Comparison of ENCODE assay signal across 8 cellular contexts in the genomic region with DNA sequence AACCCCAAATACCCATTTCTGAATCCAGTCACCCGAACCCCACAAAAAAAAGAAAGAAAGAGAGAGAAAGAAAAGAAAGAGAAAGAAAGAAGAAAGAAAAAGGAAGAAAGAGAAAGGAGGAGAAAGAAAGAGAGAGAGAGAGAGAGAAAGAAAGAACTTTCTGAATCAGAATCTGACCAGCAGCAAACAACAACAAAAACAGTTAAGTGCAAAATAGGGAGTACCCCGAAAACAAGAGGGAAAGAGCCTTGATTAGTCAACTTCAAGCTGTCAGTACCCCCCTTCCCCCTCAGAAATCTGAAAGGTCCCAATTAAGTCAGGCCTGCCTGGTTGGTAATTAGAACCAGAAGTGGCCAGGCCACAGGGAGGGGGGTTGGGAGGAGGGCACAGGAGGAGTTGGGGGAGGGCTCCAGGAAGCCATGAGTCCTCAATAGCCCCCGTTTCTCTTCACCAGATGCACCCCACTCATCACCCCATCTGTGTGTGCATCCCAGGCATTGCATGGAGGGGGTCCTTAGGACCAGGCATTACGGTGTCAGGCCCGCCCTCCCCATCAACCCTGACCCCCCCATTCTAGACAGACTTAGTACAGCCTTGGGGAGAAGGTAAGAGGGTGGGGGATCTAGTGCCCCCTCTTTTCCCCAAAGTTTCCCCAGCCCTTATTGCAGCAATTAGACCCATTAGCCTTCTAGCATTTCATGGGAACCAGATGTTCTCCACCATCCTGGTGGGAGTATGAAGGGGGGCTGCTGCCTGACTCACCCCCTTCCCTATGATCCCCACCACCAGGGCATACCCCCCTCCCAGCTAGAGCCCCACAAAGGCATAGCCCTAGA. TPM values are rescaled to one million over a fixed set of nuclear protein-coding genes. Genes with fewer than 3 reads are reported as not detected.
DNase-seq lines count a peak whose midpoint lies in the region; ATAC-seq and TF ChIP-seq lines count a peak whose summit lies in the region.

No MANE protein-coding gene starts in this region.

- H3K4me3 ChIP-seq in AG09309 (ENCODE audit: control insufficient read depth, low read depth, low read length): peak overlapping the region; percentile 23
- H3K4me3 ChIP-seq in choroid plexus epithelial cell (ENCODE audit: low read depth, low read length): peak overlapping the region; percentile 42

- H3K9me3 ChIP-seq in KOPT-K1 (ENCODE audit: insufficient read depth, low read length, poor library complexity, severe bottlenecking): no peaks in the 10 kb centered on the region

- peak overlapping the region; percentile 62 for H3K27ac ChIP-seq in KOPT-K1 (ENCODE audit: low read depth, low read length, poor library complexity, severe bottlenecking)

- DNase-seq in AG09309 (ENCODE audit: low read depth) (no peak), choroid plexus epithelial cell (ENCODE audit: low read depth) (no peak), OCI-M2 (lab: John Stamatoyannopoulos, UW; ENCODE audit: unreplicated experiment) (no peak), HuH-7.5 (ENCODE audit: low spot score) (no peak)
- peak in 1 of 10 donors; percentile 37 for DNase-seq in naive thymus-derived CD8-positive, alpha-beta T cell

- peaks cover 0 to 3% (median 0%) of the 10 kb centered on the region in 3 donors for H3K36me3 Mint-ChIP-seq in naive thymus-derived CD8-positive, alpha-beta T cell

- H3K36me3 ChIP-seq in KOPT-K1 (ENCODE audit: insufficient read depth, low read length): no peaks in the 10 kb centered on the region

- peak overlapping the region; percentile 73 to 98 (median 80) for H3K4me3 Mint-ChIP-seq in naive thymus-derived CD8-positive, alpha-beta T cell

- no peak for ATAC-seq in naive thymus-derived CD8-positive, alpha-beta T cell
- ATAC-seq in GM18867 (IDR thresholded peaks at IDR 0.05; ENCODE audit: unreplicated experiment) (no peak), HG03378 (IDR thresholded peaks at IDR 0.05; ENCODE audit: unreplicated experiment) (no peak)

- peak overlapping the region; percentile 75 to 91 (median 88) for H3K27ac Mint-ChIP-seq in naive thymus-derived CD8-positive, alpha-beta T cell

- no peaks in the 10 kb centered on the region for H3K9me3 Mint-ChIP-seq in naive thymus-derived CD8-positive, alpha-beta T cell

- POLR2A ChIA-PET in naive thymus-derived CD8-positive, alpha-beta T cell (lab: Charles Lee): interaction anchor here (1.3 to 1.8 kb wide), 7 partner anchors 8 to 99 kb away, joined by 3 to 10 read pairs (median 7); partner anchors contain the start of gene AAAS

- no peaks in the 10 kb centered on the region for H3K27me3 Mint-ChIP-seq in naive thymus-derived CD8-positive, alpha-beta T cell

- TF ChIP-seq CTCF in AG09309 (IDR thresholded peaks at IDR 0.05; ENCODE audit: control insufficient read depth, insufficient read depth, low read depth, low read length, missing control alignments): no peak
- TF ChIP-seq CTCF in choroid plexus epithelial cell (conservative IDR thresholded peaks at IDR 0.05; ENCODE audit: low read depth, low read length): no peak

- peaks cover 53 to 76% (median 70%) of the 10 kb centered on the region in 4 donors for H3K4me1 Mint-ChIP-seq in naive thymus-derived CD8-positive, alpha-beta T cell

RNA-seq across cellular contexts. Expression of gene RARG, which starts 9.6 kb away (rescaled TPM):
- 10 to 100 TPM; 57.8 to 60.4 TPM for total RNA-seq in naive thymus-derived CD8-positive, alpha-beta T cell
- polyA plus RNA-seq in naive thymus-derived CD8-positive, alpha-beta T cell: 10 to 100 TPM in 1 of 3 donors, 1 to 10 TPM in 2; 1.6 to 12.7 (median 3.8) TPM

RNA-seq across cellular contexts. Expression of gene ITGB7, which starts 15.3 kb away (rescaled TPM):
- total RNA-seq in naive thymus-derived CD8-positive, alpha-beta T cell: 100 to 1,000 TPM; 353 to 362 TPM
- 100 to 1,000 TPM; 202 to 219 (median 206) TPM for polyA plus RNA-seq in naive thymus-derived CD8-positive, alpha-beta T cell

RNA-seq across cellular contexts. Expression of gene CSAD, which starts 41.7 kb away (rescaled TPM):
- 10 to 100 TPM; 50.8 to 53.4 TPM for total RNA-seq in naive thymus-derived CD8-positive, alpha-beta T cell
- 1 to 10 TPM; 1.1 to 1.3 (median 1.2) TPM for polyA plus RNA-seq in naive thymus-derived CD8-positive, alpha-beta T cell

RNA-seq across cellular contexts. Expression of gene ZNF740, which starts 41.9 kb away (rescaled TPM):
- 100 to 1,000 TPM; 112 to 113 TPM for total RNA-seq in naive thymus-derived CD8-positive, alpha-beta T cell
- polyA plus RNA-seq in naive thymus-derived CD8-positive, alpha-beta T cell: 1 to 10 TPM; 2.8 to 3.5 (median 3.1) TPM

RNA-seq across cellular contexts. Expression of gene ESPL1, which starts 45.7 kb away (rescaled TPM):
- under 1 TPM; 0.27 to 0.81 TPM for total RNA-seq in naive thymus-derived CD8-positive, alpha-beta T cell
- polyA plus RNA-seq in naive thymus-derived CD8-positive, alpha-beta T cell: not detected
